In genomic region chr12:21860128-21860527, GRCh38 we compare ENCODE assay signal across 34 cellular contexts.
DNase-seq lines count a peak whose midpoint lies in the region; ATAC-seq, FAIRE-seq and TF ChIP-seq lines count a peak whose summit lies in the region.
"Had no signal": no experiment of that assay in that cellular context is flagged by ENCODE, and none has a peak within 500 bp of the region (broad histone marks: within the 10 kb centered on the region; RNA-seq: fewer than 3 reads in every experiment).

No MANE protein-coding gene starts in this region.

- 58% methylated on average over 4 of the region's 4 CpGs for WGBS in A549 (ENCODE audit: missing lambda C conversion rate)

- TF ChIP-seq POLR2A in A549 (IDR thresholded peaks at IDR 0.05; ENCODE audit: low read length) = no peak

- TF ChIP-seq CTCF in A549 (IDR thresholded peaks at IDR 0.05) = no peak
- TF ChIP-seq CTCF in left lung (IDR thresholded peaks at IDR 0.05) = no peak

- no peaks in the 10 kb centered on the region for H3K36me3 Mint-ChIP-seq in stimulated activated effector memory CD8-positive, alpha-beta T cell treated with anti-CD3 and anti-CD28 coated beads, Interleukin-12 subunit alpha, Interleukin-12 subunit beta, amount 100 ng/mL, for 72 hours
- H3K36me3 Mint-ChIP-seq: CD14-positive monocyte; CD4-positive, alpha-beta memory T cell; CD4-positive, CD25-positive, alpha-beta regulatory T cell; CD8-positive, alpha-beta memory T cell; CD8-positive, alpha-beta T cell had no signal

- no peak for TF ChIP-seq RAD21 in A549 (conservative IDR thresholded peaks at IDR 0.05 in 1 of 2, IDR thresholded peaks at IDR 0.05 in 1 of 2)

- no peaks in the 10 kb centered on the region for H3K9me3 ChIP-seq in A549
- no peaks in the 10 kb centered on the region for H3K9me3 ChIP-seq in left lung
- H3K9me3 ChIP-seq: BE2C; BLaER1; BLaER1 treated with 17β-estradiol and CSF1 and Interleukin-3, amounts not matched to agents 10 nM and 100 nM; Caco-2 had no signal

- no peaks in the 10 kb centered on the region for H3K9me3 Mint-ChIP-seq in stimulated activated effector memory CD8-positive, alpha-beta T cell treated with anti-CD3 and anti-CD28 coated beads, Interleukin-12 subunit alpha, Interleukin-12 subunit beta, amount 100 ng/mL, for 72 hours
- H3K9me3 Mint-ChIP-seq: CD4-positive, alpha-beta memory T cell; CD4-positive, alpha-beta T cell; CD8-positive, alpha-beta memory T cell; CD8-positive, alpha-beta T cell had no signal

- ATAC-seq in A549 (no peak), left lobe of liver (peak; percentile 28), left lung (peak; percentile 59), left ventricle myocardium superior (no peak)
- ATAC-seq in stimulated activated effector memory CD8-positive, alpha-beta T cell treated with anti-CD3 and anti-CD28 coated beads, Interleukin-12 subunit alpha, Interleukin-12 subunit beta, amount 100 ng/mL, for 72 hours = no peak
- ATAC-seq: CD8-positive, alpha-beta T cell had no signal

- DNase-seq in A549 (ENCODE audit: low read depth in 1 of 2, low spot score in 1 of 2) (no peak), left lobe of liver (ENCODE audit: low spot score) (no peak), left lung (no peak), left ventricle myocardium superior (no peak)
- DNase-seq in activated CD4-positive, alpha-beta T cell treated with anti-CD3 and anti-CD28 coated beads, Interleukin-2, amount 50 U/mL, for 4 hours = no peak
- DNase-seq in stimulated activated effector memory CD8-positive, alpha-beta T cell treated with anti-CD3 and anti-CD28 coated beads, Interleukin-12 subunit alpha, Interleukin-12 subunit beta, amount 100 ng/mL, for 72 hours (ENCODE audit: low spot score in 2 of 2) = no peak
- DNase-seq: 8988T; ACHN; AML-193; BE2C; C1 segment of cervical spinal cord; Caco-2; Calu3; CD4-positive, alpha-beta memory T cell; CD4-positive, alpha-beta T cell; CD4-positive, CD25-positive, alpha-beta regulatory T cell; CD8-positive, alpha-beta memory T cell; CD8-positive, alpha-beta T cell; COR-L47; DMS 273 treated with DMSO at 0.1 percent for 48 hours; DMS153; DMS53; DMS79; DMS79 treated with DMSO at 0.1 percent for 48 hours; DND-41; EL had no signal

- H3K4me3 ChIP-seq in A549 = no peak overlapping the region
- no peak overlapping the region for H3K4me3 ChIP-seq in left lung
- H3K4me3 ChIP-seq: BLaER1; BLaER1 treated with 17β-estradiol and CSF1 and Interleukin-3, amounts not matched to agents 10 nM and 100 nM had no signal

- FAIRE-seq in A549 (lab: Jason Lieb, UNC) = peak; percentile 51
- FAIRE-seq: A204.1, D721Med had no signal

- no peak for TF ChIP-seq EP300 in A549 (IDR thresholded peaks at IDR 0.05)

- H3K27me3 ChIP-seq in left lung = no peaks in the 10 kb centered on the region
- H3K27me3 ChIP-seq: BE2C; BLaER1; BLaER1 treated with 17β-estradiol and CSF1 and Interleukin-3, amounts not matched to agents 10 nM and 100 nM had no signal

- no peak overlapping the region for H3K27ac Mint-ChIP-seq in stimulated activated effector memory CD8-positive, alpha-beta T cell treated with anti-CD3 and anti-CD28 coated beads, Interleukin-12 subunit alpha, Interleukin-12 subunit beta, amount 100 ng/mL, for 72 hours
- H3K27ac Mint-ChIP-seq: B cell; CD14-positive monocyte; CD4-positive, alpha-beta memory T cell; CD4-positive, alpha-beta T cell; CD4-positive, CD25-positive, alpha-beta regulatory T cell; CD8-positive, alpha-beta memory T cell; CD8-positive, alpha-beta T cell had no signal

- POLR2A ChIA-PET in A549 (lab: Yijun Ruan, JAX) = no interaction called here

- intact Hi-C loops in left lung (cut with DNase I) = no loop called here
- intact Hi-C loops in left ventricle myocardium superior (cut with micrococcal nuclease) = no loop called here

- no peaks in the 10 kb centered on the region for H3K36me3 ChIP-seq in left lung
- H3K36me3 ChIP-seq: BE2C; BLaER1; BLaER1 treated with 17β-estradiol and CSF1 and Interleukin-3, amounts not matched to agents 10 nM and 100 nM had no signal

- H3K27ac ChIP-seq in A549 = no peak overlapping the region
- H3K27ac ChIP-seq in left lung = peak overlapping the region in 1 of 2 donors; percentile 44
- H3K27ac ChIP-seq: 22Rv1; BLaER1; BLaER1 treated with 17β-estradiol and CSF1 and Interleukin-3, amounts not matched to agents 10 nM and 100 nM; C4-2B had no signal

- H3K4me1 ChIP-seq in A549 = no peaks in the 10 kb centered on the region
- H3K4me1 ChIP-seq in left lung = peaks cover 0 to 4% of the 10 kb centered on the region in 2 donors
- H3K4me1 ChIP-seq: BE2C; BLaER1; BLaER1 treated with 17β-estradiol and CSF1 and Interleukin-3, amounts not matched to agents 10 nM and 100 nM; Caco-2 had no signal

- CTCF ChIA-PET in A549 (lab: Yijun Ruan, JAX) = interaction anchor here (1.4 kb wide), 1 partner anchor 11 kb away, joined by 6 read pairs; no protein-coding TSS in a partner anchor

- no peak overlapping the region for H3K4me2 ChIP-seq in A549
- H3K4me2 ChIP-seq: BLaER1; BLaER1 treated with 17β-estradiol and CSF1 and Interleukin-3, amounts not matched to agents 10 nM and 100 nM had no signal

- no peaks in the 10 kb centered on the region for H3K4me1 Mint-ChIP-seq in stimulated activated effector memory CD8-positive, alpha-beta T cell treated with anti-CD3 and anti-CD28 coated beads, Interleukin-12 subunit alpha, Interleukin-12 subunit beta, amount 100 ng/mL, for 72 hours
- H3K4me1 Mint-ChIP-seq: B cell; CD14-positive monocyte; CD4-positive, alpha-beta memory T cell; CD4-positive, CD25-positive, alpha-beta regulatory T cell; CD8-positive, alpha-beta memory T cell had no signal

- H3K4me3 Mint-ChIP-seq in stimulated activated effector memory CD8-positive, alpha-beta T cell treated with anti-CD3 and anti-CD28 coated beads, Interleukin-12 subunit alpha, Interleukin-12 subunit beta, amount 100 ng/mL, for 72 hours = no peak overlapping the region
- H3K4me3 Mint-ChIP-seq: B cell; CD14-positive monocyte; CD4-positive, alpha-beta memory T cell; CD4-positive, alpha-beta T cell; CD4-positive, CD25-positive, alpha-beta regulatory T cell; CD8-positive, alpha-beta memory T cell; CD8-positive, alpha-beta T cell had no signal

TF ChIP-seq in A549, 52 proteins besides CTCF, POLR2A, EP300 and RAD21:
- no peak for TF ChIP-seq ATOH8 (CRISPR knock-in tag; IDR thresholded peaks at IDR 0.05; ENCODE audit: low read depth)
- no peak for TF ChIP-seq BCL3 (IDR thresholded peaks at IDR 0.05)
- no peak for TF ChIP-seq EHMT2 (IDR thresholded peaks at IDR 0.05; ENCODE audit: low read depth)
- TF ChIP-seq ZFP36 (IDR thresholded peaks at IDR 0.05; ENCODE audit: borderline replicate concordance, partially characterized antibody) = no peak
- no peak for TF ChIP-seq EHF (CRISPR knock-in tag; IDR thresholded peaks at IDR 0.05)
- no peak for TF ChIP-seq MAX (IDR thresholded peaks at IDR 0.05)
- TF ChIP-seq BHLHE40 (IDR thresholded peaks at IDR 0.05; ENCODE audit: low read depth, low read length) = no peak
- no peak for TF ChIP-seq ELK1 (IDR thresholded peaks at IDR 0.05; ENCODE audit: low read depth, low read length)

Comparison
In these comparisons a context has a peak if more than half of its experiments do, and no peak if none do; other contexts are left out.
1. ATAC-seq: peak in left lobe of liver (single experiment) and left lung (single experiment); none in A549 (0 of 2), stimulated activated effector memory CD8-positive, alpha-beta T cell treated with anti-CD3 and anti-CD28 coated beads, Interleukin-12 subunit alpha, Interleukin-12 subunit beta, amount 100 ng/mL, for 72 hours (single experiment) and left ventricle myocardium superior (single experiment).